ENCODE assay signal across 8 cellular contexts in the genomic region with DNA sequence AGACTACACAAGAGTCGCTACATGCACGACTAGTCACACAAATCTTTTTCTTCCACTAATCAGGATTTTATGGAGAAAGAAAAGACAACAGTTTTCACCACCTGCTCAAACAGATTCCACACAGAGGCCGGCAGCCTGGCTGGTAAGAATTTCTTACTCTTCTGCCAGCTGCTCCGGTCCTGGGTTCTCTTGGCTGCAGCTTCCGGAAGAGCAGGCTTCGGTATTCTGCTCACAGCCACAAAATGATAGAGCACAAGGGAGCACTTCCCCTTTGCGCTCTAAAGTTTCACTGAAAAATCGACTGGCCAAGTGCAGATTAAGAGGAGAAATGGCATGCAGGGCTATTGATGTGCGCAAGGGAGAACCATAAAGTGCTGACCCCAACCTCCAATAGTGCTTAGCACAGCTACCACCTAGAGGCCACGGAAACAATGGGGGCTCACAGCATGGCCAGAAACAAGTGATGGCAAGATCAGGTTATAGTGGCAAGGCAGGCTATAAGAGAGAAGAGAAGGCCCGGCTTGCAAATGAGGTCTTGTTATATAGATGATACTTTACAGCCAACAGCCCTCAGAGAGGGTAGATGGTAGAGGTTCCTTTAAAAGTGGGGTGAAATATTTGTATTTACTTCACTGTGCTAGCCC.
DNase-seq lines count a peak whose midpoint lies in the region; ATAC-seq and TF ChIP-seq lines count a peak whose summit lies in the region.
"Not testable (repeated sequence)": the region's sequence is repeated elsewhere in the genome, so short reads cannot be mapped to it uniquely, and the experiment has no call there.

No MANE protein-coding gene starts in this region.

- H3K27ac ChIP-seq in GM23338 (ENCODE audit: low read depth): not testable (repeated sequence)

- not testable (repeated sequence) for H3K4me3 Mint-ChIP-seq in GM23338
- peak overlapping the region; percentile 65 for H3K4me3 Mint-ChIP-seq in activated B cell treated with CpG ODN at 0.5 μM for 24 hours
- H3K4me3 Mint-ChIP-seq in natural killer cell treated with Interleukin-12 subunit alpha and Interleukin-12 subunit beta and Interleukin-15 and Interleukin-18, amount 100 ng/mL, for 72 hours: peak overlapping the region; percentile 73

- H3K4me3 ChIP-seq in GM23338: not testable (repeated sequence)

- peak overlapping the region; percentile 43; the same call in 1 of the 2 replicates for H3K4me2 ChIP-seq in GM23338

- ATAC-seq in GM19025 (IDR thresholded peaks at IDR 0.05; ENCODE audit: low read depth, unreplicated experiment): peak; percentile 97
- ATAC-seq in GM23338: peak; percentile 87
- ATAC-seq in HG03280 (IDR thresholded peaks at IDR 0.05; ENCODE audit: unreplicated experiment): peak; percentile 90
- peak; percentile 97 for ATAC-seq in activated B cell treated with CpG ODN at 0.5 μM for 24 hours (ENCODE audit: low read depth)
- peak; percentile 57 to 76 for ATAC-seq in natural killer cell treated with Interleukin-12 subunit alpha and Interleukin-12 subunit beta and Interleukin-15 and Interleukin-18, amount 100 ng/mL, for 72 hours

- H3K36me3 Mint-ChIP-seq in GM23338 (ENCODE audit: low read depth); activated B cell treated with CpG ODN at 0.5 μM for 24 hours (ENCODE audit: low read depth); natural killer cell treated with Interleukin-12 subunit alpha and Interleukin-12 subunit beta and Interleukin-15 and Interleukin-18, amount 100 ng/mL, for 72 hours: not testable (repeated sequence)

- not testable (repeated sequence) for H3F3A ChIP-seq in GM23338 (replicated peaks; ENCODE audit: low read depth)

- H3K4me1 Mint-ChIP-seq in GM23338: peaks cover 30% of the 10 kb centered on the region
- H3K4me1 Mint-ChIP-seq in activated B cell treated with CpG ODN at 0.5 μM for 24 hours: peaks cover 23% of the 10 kb centered on the region
- H3K4me1 Mint-ChIP-seq in natural killer cell treated with Interleukin-12 subunit alpha and Interleukin-12 subunit beta and Interleukin-15 and Interleukin-18, amount 100 ng/mL, for 72 hours (ENCODE audit: low read depth in 2 of 2): not testable (repeated sequence)

- H3K27me3 Mint-ChIP-seq in GM23338 (ENCODE audit: insufficient read depth, low read depth, poor library complexity); activated B cell treated with CpG ODN at 0.5 μM for 24 hours; natural killer cell treated with Interleukin-12 subunit alpha and Interleukin-12 subunit beta and Interleukin-15 and Interleukin-18, amount 100 ng/mL, for 72 hours: not testable (repeated sequence)

- H3K36me3 ChIP-seq in GM23338 (ENCODE audit: insufficient read depth): not testable (repeated sequence)

- not testable (repeated sequence) for H3K79me2 ChIP-seq in GM23338 (replicated peaks; ENCODE audit: insufficient read depth)

- not testable (repeated sequence) for H4K20me1 ChIP-seq in GM23338 (replicated peaks; ENCODE audit: insufficient read depth)

- not testable (repeated sequence) for H3K9me2 ChIP-seq in GM23338 (ENCODE audit: insufficient read depth)

- H2AFZ ChIP-seq in GM23338: peak overlapping the region; percentile 74; the same call in 1 of the 2 replicates

- CTCF ChIA-PET in activated B cell treated with CpG ODN at 0.5 μM for 24 hours (lab: Charles Lee): interaction anchor here (1.0 kb wide), 1 partner anchor 102 kb away, joined by 4 read pairs; no protein-coding TSS in a partner anchor

- POLR2A ChIA-PET in activated B cell treated with CpG ODN at 0.5 μM for 24 hours (lab: Charles Lee): interaction anchor here (0.6 kb wide), 1 partner anchor 57 kb away, joined by 3 read pairs; no protein-coding TSS in a partner anchor

- intact Hi-C loops in activated B cell treated with CpG ODN at 0.5 μM for 24 hours (cut with micrococcal nuclease): loop anchor here (5.0 kb wide), 1 partner anchor 32 kb away; no protein-coding TSS in a partner anchor

- H3K27me3 ChIP-seq in GM23338 (ENCODE audit: insufficient read depth): not testable (repeated sequence)

- TF ChIP-seq CTCF in GM23338 (conservative IDR thresholded peaks at IDR 0.05; ENCODE audit: low read depth in 2 of 2): peak in 1 of 2 experiments; percentile 40; a peak in 2 of 4 replicates
- TF ChIP-seq CTCF in activated B cell treated with CpG ODN at 0.5 μM for 24 hours (IDR thresholded peaks at IDR 0.05): not testable (repeated sequence)

- H3K4me1 ChIP-seq in GM23338 (ENCODE audit: insufficient read depth): not testable (repeated sequence)

- not testable (repeated sequence) for H3K9me3 Mint-ChIP-seq in GM23338; activated B cell treated with CpG ODN at 0.5 μM for 24 hours; natural killer cell treated with Interleukin-12 subunit alpha and Interleukin-12 subunit beta and Interleukin-15 and Interleukin-18, amount 100 ng/mL, for 72 hours

- DNase-seq in CMK (ENCODE audit: low read depth): peak; percentile 21
- peak; percentile 24 for DNase-seq in GM23338 (ENCODE audit: low spot score)
- DNase-seq in NCI-H2171 (lab: John Stamatoyannopoulos, UW): peak; percentile 37
- not testable (repeated sequence) for DNase-seq in activated B cell treated with CpG ODN at 0.5 μM for 24 hours; natural killer cell treated with Interleukin-12 subunit alpha and Interleukin-12 subunit beta and Interleukin-15 and Interleukin-18, amount 100 ng/mL, for 72 hours (ENCODE audit: low spot score)
- DNase-seq in fibroblast of peridontal ligament (ENCODE audit: extremely low read depth): peak; percentile 5

- peak overlapping the region; percentile 55; the same call in 1 of the 2 replicates for H3K27ac Mint-ChIP-seq in GM23338
- peak overlapping the region; percentile 79 for H3K27ac Mint-ChIP-seq in activated B cell treated with CpG ODN at 0.5 μM for 24 hours
- H3K27ac Mint-ChIP-seq in natural killer cell treated with Interleukin-12 subunit alpha and Interleukin-12 subunit beta and Interleukin-15 and Interleukin-18, amount 100 ng/mL, for 72 hours: peak overlapping the region; percentile 28 to 41
